In the genomic region with DNA sequence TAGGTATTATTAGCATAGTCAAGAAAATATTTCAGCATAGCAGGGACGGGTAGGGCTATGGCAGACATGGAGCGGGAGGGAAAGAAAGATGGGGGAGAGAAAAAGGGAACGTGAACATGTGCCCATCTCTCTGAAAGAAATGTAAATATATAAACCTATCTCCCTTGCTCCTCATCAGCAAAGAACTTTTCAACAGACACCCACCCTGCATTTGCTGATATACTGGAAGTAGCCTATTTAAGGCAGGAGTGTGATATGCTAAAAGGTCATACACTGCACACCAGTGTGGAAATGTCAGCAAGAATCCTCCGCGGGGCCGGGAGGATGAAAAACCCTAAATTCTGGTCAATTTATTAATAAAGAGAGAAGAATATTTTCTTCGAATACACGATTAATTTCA, we compare ENCODE assay signal across 12 cellular contexts. TPM values are rescaled to one million over a fixed set of nuclear protein-coding genes. Genes with fewer than 3 reads are reported as not detected.
DNase-seq lines count a peak whose midpoint lies in the region; ATAC-seq, FAIRE-seq and TF ChIP-seq lines count a peak whose summit lies in the region.
"Had no signal": no experiment of that assay in that cellular context is flagged by ENCODE, and none has a peak within 500 bp of the region (broad histone marks: within the 10 kb centered on the region; RNA-seq: fewer than 3 reads in every experiment).

No MANE protein-coding gene starts in this region.

- no peak overlapping the region for H3K27ac Mint-ChIP-seq in stimulated activated naive CD8-positive, alpha-beta T cell treated with anti-CD3 and anti-CD28 coated beads, Interleukin-15, Interleukin-2, amounts not matched to agents 100 ng/mL and 50 ng/mL, for 24 hours
- H3K27ac Mint-ChIP-seq in stimulated activated naive CD8-positive, alpha-beta T cell treated with anti-CD3 and anti-CD28 coated beads, Interleukin-15, amount 100 ng/mL, for 72 hours, result no peak overlapping the region

- no peaks in the 10 kb centered on the region; the same call in 1 of the 2 replicates for H3K4me1 ChIP-seq in GM12878 (ENCODE audit: control insufficient read depth, insufficient read depth, low read length)
- H3K4me1 ChIP-seq in keratinocyte (ENCODE audit: control insufficient read depth, extremely low read depth, insufficient read depth, low read length), result peaks cover 42% of the 10 kb centered on the region
- peaks cover 7% of the 10 kb centered on the region for H3K4me1 ChIP-seq in upper lobe of right lung

- no peaks in the 10 kb centered on the region for H3K9me3 ChIP-seq in GM12878 (replicated peaks; ENCODE audit: control insufficient read depth, insufficient read depth, low read length)
- H3K9me3 ChIP-seq in keratinocyte (ENCODE audit: control insufficient read depth, low read depth, low read length), result no peaks in the 10 kb centered on the region
- H3K9me3 ChIP-seq in upper lobe of right lung, result no peaks in the 10 kb centered on the region

- TF ChIP-seq RAD21 in GM12878 (IDR thresholded peaks at IDR 0.05; ENCODE audit: insufficient read depth, low read depth, low read length), result no peak

- H3K36me3 ChIP-seq in GM12878 (ENCODE audit: control insufficient read depth in 2 of 2, insufficient read depth in 2 of 2, low read length in 1 of 2) (no peaks in the 10 kb centered on the region), keratinocyte (ENCODE audit: control insufficient read depth in 2 of 2, extremely low read depth in 1 of 2, insufficient read depth in 2 of 2, low read length in 2 of 2) (no peaks in the 10 kb centered on the region), upper lobe of right lung (no peaks in the 10 kb centered on the region)

- no peak for ATAC-seq in stimulated activated naive CD8-positive, alpha-beta T cell treated with anti-CD3 and anti-CD28 coated beads, Interleukin-15, amount 100 ng/mL, for 72 hours
- ATAC-seq in GM12878, result no peak
- no peak for ATAC-seq in upper lobe of right lung
- no peak for ATAC-seq in HG03521 (IDR thresholded peaks at IDR 0.05; ENCODE audit: unreplicated experiment)
- ATAC-seq in HG03469 (IDR thresholded peaks at IDR 0.05; ENCODE audit: unreplicated experiment), result no peak
- ATAC-seq: Right ventricle myocardium inferior had no signal

- H4K20me1 ChIP-seq in GM12878 (ENCODE audit: control insufficient read depth, insufficient read depth), result no peaks in the 10 kb centered on the region
- peaks cover 4% of the 10 kb centered on the region for H4K20me1 ChIP-seq in keratinocyte (ENCODE audit: control insufficient read depth, extremely low read depth, insufficient read depth, low read length)

- no peak for TF ChIP-seq POLR2A in GM12878 (IDR thresholded peaks at IDR 0.05; ENCODE audit: low read depth, low read length)

- no peak for DNase-seq in stimulated activated naive CD8-positive, alpha-beta T cell treated with anti-CD3 and anti-CD28 coated beads, Interleukin-15, amount 100 ng/mL, for 72 hours
- DNase-seq in GM12878 (ENCODE audit: low read depth, low spot score) (no peak), keratinocyte (ENCODE audit: low read depth, low spot score) (no peak), upper lobe of right lung (no peak), GM19240 (ENCODE audit: insufficient read length, low spot score) (no peak)
- DNase-seq: NCI-H1105 had no signal

- no peaks in the 10 kb centered on the region; a peak in 1 of 4 replicates for H3K27me3 ChIP-seq in GM12878 (replicated peaks in 1 of 2; ENCODE audit: control insufficient read depth in 2 of 2, insufficient read depth in 2 of 2, low read length in 1 of 2)
- H3K27me3 ChIP-seq in keratinocyte (ENCODE audit: control insufficient read depth, extremely low read depth, insufficient read depth, low read length), result no peaks in the 10 kb centered on the region
- no peaks in the 10 kb centered on the region for H3K27me3 ChIP-seq in upper lobe of right lung

- H3K4me2 ChIP-seq in GM12878 (ENCODE audit: control insufficient read depth, insufficient read depth) (no peak overlapping the region), keratinocyte (ENCODE audit: control insufficient read depth, extremely low read depth, insufficient read depth, low read depth, low read length) (peak overlapping the region; percentile 88)

- 87% methylated on average over 8 of the region's 8 CpGs for WGBS in GM12878 (ENCODE audit: insufficient coverage, insufficient replicate concordance, low lambda C conversion rate, missing lambda C conversion rate)

- SMC1A ChIA-PET in GM12878 (lab: Charles Lee; ENCODE audit: uncharacterized antibody, unreplicated experiment), result interaction anchor here (0.5 to 8.2 kb wide), 4 partner anchors 14 to 1581 kb away, joined by 3 to 101 read pairs (median 4); no protein-coding TSS in a partner anchor

- H3K9ac ChIP-seq in GM12878 (ENCODE audit: control insufficient read depth, insufficient read depth, low read length) (no peak overlapping the region), keratinocyte (ENCODE audit: control insufficient read depth, extremely low read depth, insufficient read depth, low read length) (no peak overlapping the region)

- H3K27ac ChIP-seq in GM12878 (ENCODE audit: control insufficient read depth, insufficient read depth) (no peak overlapping the region), keratinocyte (ENCODE audit: control insufficient read depth, insufficient read depth, low read length) (no peak overlapping the region), upper lobe of right lung (no peak overlapping the region)
- H3K27ac ChIP-seq: HL-60 had no signal

- no peak for TF ChIP-seq EP300 in GM12878 (IDR thresholded peaks at IDR 0.05; ENCODE audit: borderline replicate concordance in 1 of 2, control insufficient read depth in 1 of 2, low read depth in 2 of 2, low read length in 2 of 2)

- RAD21 ChIA-PET in GM12878 (lab: Charles Lee; ENCODE audit: unreplicated experiment), result interaction anchor here (0.8 to 4.3 kb wide), 2 partner anchors 17 to 91 kb away, joined by 3 to 19 read pairs; no protein-coding TSS in a partner anchor

- H2AFZ ChIP-seq in GM12878 (ENCODE audit: control insufficient read depth, low read depth, low read length) (no peak overlapping the region), keratinocyte (ENCODE audit: control insufficient read depth, low read length) (no peak overlapping the region)

- peaks cover 8% of the 10 kb centered on the region for H3K79me2 ChIP-seq in GM12878 (ENCODE audit: control insufficient read depth, insufficient read depth, low read length)
- peaks cover 64% of the 10 kb centered on the region for H3K79me2 ChIP-seq in keratinocyte (ENCODE audit: control insufficient read depth, insufficient read depth, low read length)

- CTCF ChIA-PET in GM12878 (lab: Yijun Ruan, JAX), result interaction anchor here (1.5 to 1.9 kb wide), 2 partner anchors 16 to 129 kb away, joined by 4 to 8 read pairs; no protein-coding TSS in a partner anchor

- no TSS peak for BruUV-seq in GM12878 (replicated peaks; lab: Mats Ljungman, UMichigan)

- FAIRE-seq in GM12878 (lab: Jason Lieb, UNC) (no peak), keratinocyte (lab: Jason Lieb, UNC) (no peak)
- FAIRE-seq: G401.6 had no signal

- dilution Hi-C loops in keratinocyte (cut with MboI; ENCODE audit: extremely low pct_ligation_motif_present, low sequenced_read_pairs), result no loop called here

- no peaks in the 10 kb centered on the region for H3K36me3 Mint-ChIP-seq in stimulated activated naive CD8-positive, alpha-beta T cell treated with anti-CD3 and anti-CD28 coated beads, Interleukin-15, Interleukin-2, amounts not matched to agents 100 ng/mL and 50 ng/mL, for 24 hours (ENCODE audit: low read depth)

- TF ChIP-seq CTCF in GM12878 (IDR thresholded peaks at IDR 0.05 in 2 of 3, conservative IDR thresholded peaks at IDR 0.05 in 1 of 3; ENCODE audit: control insufficient read depth in 2 of 3, extremely low read depth in 1 of 3, insufficient read depth in 1 of 3, low read depth in 3 of 3, low read length in 3 of 3), result no peak
- no peak for TF ChIP-seq CTCF in keratinocyte (optimal IDR thresholded peaks at IDR 0.05 in 1 of 3, IDR thresholded peaks at IDR 0.05 in 1 of 3, conservative IDR thresholded peaks at IDR 0.05 in 1 of 3; ENCODE audit: extremely low read depth in 1 of 3, insufficient read depth in 2 of 3, low read length in 3 of 3)
- no peak for TF ChIP-seq CTCF in upper lobe of right lung (IDR thresholded peaks at IDR 0.05)

- peak overlapping the region; percentile 77 for H3K4me3 Mint-ChIP-seq in stimulated activated naive CD8-positive, alpha-beta T cell treated with anti-CD3 and anti-CD28 coated beads, Interleukin-15, Interleukin-2, amounts not matched to agents 100 ng/mL and 50 ng/mL, for 24 hours
- no peak overlapping the region for H3K4me3 Mint-ChIP-seq in stimulated activated naive CD8-positive, alpha-beta T cell treated with anti-CD3 and anti-CD28 coated beads, Interleukin-15, amount 100 ng/mL, for 72 hours

- in situ Hi-C loops in GM12878 (cut with MboI), result no loop called here

- 0 out of 2 replicates have a peak overlapping the region, but pooled peaks have one; percentile 71 for H3K4me3 ChIP-seq in GM12878
- peak overlapping the region; percentile 78 to 88 (median 83) for H3K4me3 ChIP-seq in keratinocyte (ENCODE audit: control insufficient read depth in 2 of 3, extremely low read depth in 1 of 3, insufficient read depth in 2 of 3, low read depth in 1 of 3, low read length in 3 of 3)
- H3K4me3 ChIP-seq in upper lobe of right lung, result peak overlapping the region; percentile 74

- H3K9me1 ChIP-seq in keratinocyte (ENCODE audit: control insufficient read depth, extremely low read depth, insufficient read depth, low read length), result peaks cover 2% of the 10 kb centered on the region

- H3K4me1 Mint-ChIP-seq in stimulated activated naive CD8-positive, alpha-beta T cell treated with anti-CD3 and anti-CD28 coated beads, Interleukin-15, Interleukin-2, amounts not matched to agents 100 ng/mL and 50 ng/mL, for 24 hours (ENCODE audit: low read depth), result peaks cover 11% of the 10 kb centered on the region
- H3K4me1 Mint-ChIP-seq in stimulated activated naive CD8-positive, alpha-beta T cell treated with anti-CD3 and anti-CD28 coated beads, Interleukin-15, amount 100 ng/mL, for 72 hours, result peaks cover 19% of the 10 kb centered on the region

- H3K9me3 Mint-ChIP-seq in stimulated activated naive CD8-positive, alpha-beta T cell treated with anti-CD3 and anti-CD28 coated beads, Interleukin-15, Interleukin-2, amounts not matched to agents 100 ng/mL and 50 ng/mL, for 24 hours, result no peaks in the 10 kb centered on the region
- no peaks in the 10 kb centered on the region for H3K9me3 Mint-ChIP-seq in stimulated activated naive CD8-positive, alpha-beta T cell treated with anti-CD3 and anti-CD28 coated beads, Interleukin-15, amount 100 ng/mL, for 72 hours

- POLR2A ChIA-PET in GM12878 (lab: Charles Lee), result interaction anchor here (4.0 kb wide), 1 partner anchor 17 kb away, joined by 18 read pairs; no protein-coding TSS in a partner anchor

- peaks cover 16% of the 10 kb centered on the region for H3K27me3 Mint-ChIP-seq in stimulated activated naive CD8-positive, alpha-beta T cell treated with anti-CD3 and anti-CD28 coated beads, Interleukin-15, Interleukin-2, amounts not matched to agents 100 ng/mL and 50 ng/mL, for 24 hours
- H3K27me3 Mint-ChIP-seq in stimulated activated naive CD8-positive, alpha-beta T cell treated with anti-CD3 and anti-CD28 coated beads, Interleukin-15, amount 100 ng/mL, for 72 hours, result peaks cover 11% of the 10 kb centered on the region

- intact Hi-C loops in GM12878 (cut with micrococcal nuclease; ENCODE audit: unreplicated experiment) (loop anchor here (2.0 to 5.0 kb wide), 3 partner anchors 91 to 141 kb away; no protein-coding TSS in a partner anchor), upper lobe of right lung (cut with DNase I) (no loop called here)

RNA-seq across cellular contexts. Expression of a gene that starts 1.7 kb away (rescaled TPM):
- 38.6 and 46.9 TPM in 2 replicates for total RNA-seq in GM12878 (2013; cell fraction: nucleolus; rRNA removed)
- total RNA-seq in GM12878 (2014; rRNA removed) (1.2 and 1.6 TPM in 2 replicates), GM12878 (2014; rRNA removed; fragmentation: Illumina TruSeq; extraction: Trizol) (1.8 TPM in 2 replicates), GM12878 (2021) (1.5 and 2.1 TPM in 2 replicates), upper lobe of right lung (31.4 TPM)
- polyA plus RNA-seq in GM12878 (2011; ENCODE audit: low read depth), result 1.5 TPM
- polyA plus RNA-seq in GM12878 (2011; rRNA removed) (40.6 and 48.2 TPM in 2 replicates), GM12878 (2014; fragmentation: Illumina TruSeq; extraction: Trizol) (1.9 and 3.3 TPM in 2 replicates), GM12878 (2014; fragmentation: Nextera tagmentation; extraction: Ambion mirVana) (1 to 10 TPM in 1 of 2 experiments, under 1 TPM in 1; 0.08 to 1.3 TPM), GM12878 (2014; rRNA removed) (2.0 and 2.6 TPM in 2 replicates), GM12878 (2016; fragmentation: Nextera tagmentation; extraction: Ambion mirVana) (1 to 10 TPM; 1.2 to 1.7 TPM), keratinocyte (64.2 to 121 TPM (median 79.7 TPM) in 3 replicates)
- polyA plus RNA-seq in GM12878 (2011; cell fraction: cytosol; rRNA removed), result 17.4 and 17.6 TPM in 2 replicates
- polyA plus RNA-seq in GM12878 (2011; cell fraction: nucleus; rRNA removed), result 78.0 and 79.8 TPM in 2 replicates
- polyA plus RNA-seq in GM12878 (2012), result 3.7 and 4.3 TPM in 2 replicates
- polyA minus RNA-seq in GM12878 (2011; rRNA and poly(A)+ RNA removed), result 33.9 and 37.0 TPM in 2 replicates
- 10.3 and 12.8 TPM in 2 replicates for polyA minus RNA-seq in GM12878 (2011; cell fraction: cytosol; rRNA and poly(A)+ RNA removed)
- polyA minus RNA-seq in GM12878 (2011; cell fraction: nucleus; rRNA and poly(A)+ RNA removed), result 14.0 and 35.6 TPM in 2 replicates
- polyA plus RNA-seq in keratinocyte (2011; ENCODE audit: low read depth), result 36.1 TPM
- 28.2 and 52.9 TPM in 2 replicates for polyA plus RNA-seq in keratinocyte (2011; cell fraction: cytosol; rRNA removed)
- 118 and 141 TPM in 2 replicates for polyA plus RNA-seq in keratinocyte (2011; cell fraction: nucleus; rRNA removed)
- 53.7 and 67.9 TPM in 2 replicates for polyA plus RNA-seq in keratinocyte (2012; ENCODE audit: low replicate concordance)
- 57.4 to 143 TPM (median 59.2 TPM) in 3 replicates for polyA minus RNA-seq in keratinocyte
- polyA minus RNA-seq in keratinocyte (2011; cell fraction: cytosol; rRNA and poly(A)+ RNA removed), result 15.0 TPM
- 39.1 and 116 TPM in 2 replicates for polyA minus RNA-seq in keratinocyte (2011; cell fraction: nucleus; rRNA and poly(A)+ RNA removed)
